In genomic region chr7:2353113-2353512, GRCh38 we compare ENCODE assay signal across 8 cellular contexts. TPM values are rescaled to one million over a fixed set of nuclear protein-coding genes. Genes with fewer than 3 reads are reported as not detected.
DNase-seq lines count a peak whose midpoint lies in the region; ATAC-seq and TF ChIP-seq lines count a peak whose summit lies in the region.

No MANE protein-coding gene starts in this region.

- H3K27me3 Mint-ChIP-seq in T-helper 1 cell treated with Interleukin-12 subunit alpha and Interleukin-12 subunit beta and Interleukin-4 antibody, amounts not matched to agents 30 μg/mL and 1 μg/mL, for 36 hours (ENCODE audit: low read depth), result no peaks in the 10 kb centered on the region
- H3K27me3 Mint-ChIP-seq in activated CD4-positive, alpha-beta memory T cell treated with anti-CD3 and anti-CD28 coated beads for 36 hours, result no peaks in the 10 kb centered on the region

- no peaks in the 10 kb centered on the region for H3K9me3 Mint-ChIP-seq in T-helper 1 cell treated with Interleukin-12 subunit alpha and Interleukin-12 subunit beta and Interleukin-4 antibody, amounts not matched to agents 30 μg/mL and 1 μg/mL, for 36 hours
- H3K9me3 Mint-ChIP-seq in activated CD4-positive, alpha-beta memory T cell treated with anti-CD3 and anti-CD28 coated beads for 36 hours, result no peaks in the 10 kb centered on the region

- H3K27me3 ChIP-seq in spleen (replicated peaks in 1 of 7), result no peaks in the 10 kb centered on the region

- POLR2A ChIA-PET in activated CD4-positive, alpha-beta memory T cell treated with anti-CD3 and anti-CD28 coated beads for 36 hours (lab: Charles Lee), result interaction anchor here (1.2 kb wide), 1 partner anchor 111 kb away, joined by 3 read pairs; the partner anchor contains the start of genes MRM2 and NUDT1

- CTCF ChIA-PET in activated CD4-positive, alpha-beta memory T cell treated with anti-CD3 and anti-CD28 coated beads for 36 hours (lab: Charles Lee), result interaction anchor here (0.8 to 1.7 kb wide), 3 partner anchors 79 to 121 kb away, joined by 3 to 4 read pairs (median 4); partner anchors contain the start of gene MAD1L1

- peak overlapping the region; percentile 91 for H3K4me3 Mint-ChIP-seq in T-helper 1 cell treated with Interleukin-12 subunit alpha and Interleukin-12 subunit beta and Interleukin-4 antibody, amounts not matched to agents 30 μg/mL and 1 μg/mL, for 36 hours
- H3K4me3 Mint-ChIP-seq in activated CD4-positive, alpha-beta memory T cell treated with anti-CD3 and anti-CD28 coated beads for 36 hours, result peak overlapping the region; percentile 76

- peaks cover 22 to 50% (median 41%) of the 10 kb centered on the region in 6 donors for H3K4me1 ChIP-seq in spleen

- H3K4me3 ChIP-seq in iPS-11a (ENCODE audit: low read depth, low read length) (peak overlapping the region; percentile 90), spleen (peak overlapping the region in 5 of 8 donors; percentile 97 to 100 (median 99))

- peak overlapping the region in 3 of 8 donors; percentile 96 to 100 (median 96) for H3K27ac ChIP-seq in spleen

- no peak for TF ChIP-seq CTCF in spleen (IDR thresholded peaks at IDR 0.05 in 8 of 11, conservative IDR thresholded peaks at IDR 0.05 in 3 of 11)

- peaks cover 9% of the 10 kb centered on the region for H3K4me1 Mint-ChIP-seq in T-helper 1 cell treated with Interleukin-12 subunit alpha and Interleukin-12 subunit beta and Interleukin-4 antibody, amounts not matched to agents 30 μg/mL and 1 μg/mL, for 36 hours (ENCODE audit: low read depth)
- peaks cover 23% of the 10 kb centered on the region for H3K4me1 Mint-ChIP-seq in activated CD4-positive, alpha-beta memory T cell treated with anti-CD3 and anti-CD28 coated beads for 36 hours (ENCODE audit: low read depth)

- no peaks in the 10 kb centered on the region for H3K9me3 ChIP-seq in spleen

- intact Hi-C loops in activated CD4-positive, alpha-beta memory T cell treated with anti-CD3 and anti-CD28 coated beads for 36 hours (cut with micrococcal nuclease), result loop anchor here (5.0 to 10.0 kb wide), 2 partner anchors 54 to 688 kb away; no protein-coding TSS in a partner anchor
- intact Hi-C loops in spleen (cut with DNase I; ENCODE audit: low total_unique reads), result loop anchor here (5.0 kb wide), 1 partner anchor 111 kb away; the partner anchor contains the start of genes MRM2 and NUDT1

- DNase-seq in T-helper 1 cell, result no peak
- DNase-seq in activated CD4-positive, alpha-beta memory T cell treated with anti-CD3 and anti-CD28 coated beads for 36 hours, result no peak
- no peak for DNase-seq in spleen
- no peak for DNase-seq in NCI-H1417 treated with DMSO at 0.1 percent for 48 hours (lab: John Stamatoyannopoulos, UW)

- ATAC-seq in GM21723 (IDR thresholded peaks at IDR 0.05; ENCODE audit: unreplicated experiment) (no peak), GM21529 (IDR thresholded peaks at IDR 0.05; ENCODE audit: unreplicated experiment) (no peak)

- H3K36me3 ChIP-seq in spleen, result peaks cover 0 to 16% (median 0%) of the 10 kb centered on the region in 6 donors

- H3K36me3 Mint-ChIP-seq in T-helper 1 cell treated with Interleukin-12 subunit alpha and Interleukin-12 subunit beta and Interleukin-4 antibody, amounts not matched to agents 30 μg/mL and 1 μg/mL, for 36 hours (ENCODE audit: low read depth), result peaks cover 10% of the 10 kb centered on the region
- peaks cover 15% of the 10 kb centered on the region for H3K36me3 Mint-ChIP-seq in activated CD4-positive, alpha-beta memory T cell treated with anti-CD3 and anti-CD28 coated beads for 36 hours

- TF ChIP-seq POLR2A in spleen (IDR thresholded peaks at IDR 0.05), result no peak

- 91 to 98% (median 94%) methylated on average over 11 of the region's 11 CpGs for WGBS in spleen, 5 donors

- peak overlapping the region; percentile 99 for H3K27ac Mint-ChIP-seq in T-helper 1 cell treated with Interleukin-12 subunit alpha and Interleukin-12 subunit beta and Interleukin-4 antibody, amounts not matched to agents 30 μg/mL and 1 μg/mL, for 36 hours
- peak overlapping the region; percentile 100 for H3K27ac Mint-ChIP-seq in activated CD4-positive, alpha-beta memory T cell treated with anti-CD3 and anti-CD28 coated beads for 36 hours

RNA-seq across cellular contexts. Expression of gene EIF3B, which starts 1.5 kb away (rescaled TPM):
- 100 to 1,000 TPM; 179 to 182 TPM for total RNA-seq in activated CD4-positive, alpha-beta memory T cell treated with anti-CD3 and anti-CD28 coated beads for 36 hours
- total RNA-seq in spleen, result 100 to 1,000 TPM in 6 of 7 donors, 10 to 100 TPM in 1; 79.6 to 150 (median 116) TPM
- 100 to 1,000 TPM in 1 of 3 donors, 10 to 100 TPM in 2; 78.1 to 117 (median 96.9) TPM for polyA plus RNA-seq in spleen

RNA-seq across cellular contexts. Expression of gene SNX8, which starts 38.9 kb away (rescaled TPM):
- 10 to 100 TPM; 35.4 to 40.2 TPM for total RNA-seq in activated CD4-positive, alpha-beta memory T cell treated with anti-CD3 and anti-CD28 coated beads for 36 hours
- 100 to 1,000 TPM in 2 of 7 donors, 10 to 100 TPM in 5; 74.0 to 196 (median 93.6) TPM for total RNA-seq in spleen
- polyA plus RNA-seq in spleen, result 10 to 100 TPM; 48.8 to 63.8 (median 52.1) TPM

RNA-seq across cellular contexts. Expression of gene CHST12, which starts 50.3 kb away (rescaled TPM):
- total RNA-seq in activated CD4-positive, alpha-beta memory T cell treated with anti-CD3 and anti-CD28 coated beads for 36 hours, result 1 to 10 TPM; 3.7 to 3.9 TPM
- total RNA-seq in spleen, result 10 to 100 TPM; 28.2 to 51.4 (median 33.2) TPM
- polyA plus RNA-seq in spleen, result 10 to 100 TPM in 2 of 3 donors, 1 to 10 TPM in 1; 7.7 to 14.4 (median 11.7) TPM

Comparison
In these comparisons a context has a peak if more than half of its experiments do, and no peak if none do; other contexts are left out.
1. RNA of gene CHST12, which starts 50.3 kb away (total RNA-seq): 28.2 to 51.4 TPM in spleen; 3.7 to 3.9 TPM in activated CD4-positive, alpha-beta memory T cell treated with anti-CD3 and anti-CD28 coated beads for 36 hours; every median in the first group is over 4 times any median in the second.